11 cellular contexts compared by ENCODE assay signal in the genomic region with DNA sequence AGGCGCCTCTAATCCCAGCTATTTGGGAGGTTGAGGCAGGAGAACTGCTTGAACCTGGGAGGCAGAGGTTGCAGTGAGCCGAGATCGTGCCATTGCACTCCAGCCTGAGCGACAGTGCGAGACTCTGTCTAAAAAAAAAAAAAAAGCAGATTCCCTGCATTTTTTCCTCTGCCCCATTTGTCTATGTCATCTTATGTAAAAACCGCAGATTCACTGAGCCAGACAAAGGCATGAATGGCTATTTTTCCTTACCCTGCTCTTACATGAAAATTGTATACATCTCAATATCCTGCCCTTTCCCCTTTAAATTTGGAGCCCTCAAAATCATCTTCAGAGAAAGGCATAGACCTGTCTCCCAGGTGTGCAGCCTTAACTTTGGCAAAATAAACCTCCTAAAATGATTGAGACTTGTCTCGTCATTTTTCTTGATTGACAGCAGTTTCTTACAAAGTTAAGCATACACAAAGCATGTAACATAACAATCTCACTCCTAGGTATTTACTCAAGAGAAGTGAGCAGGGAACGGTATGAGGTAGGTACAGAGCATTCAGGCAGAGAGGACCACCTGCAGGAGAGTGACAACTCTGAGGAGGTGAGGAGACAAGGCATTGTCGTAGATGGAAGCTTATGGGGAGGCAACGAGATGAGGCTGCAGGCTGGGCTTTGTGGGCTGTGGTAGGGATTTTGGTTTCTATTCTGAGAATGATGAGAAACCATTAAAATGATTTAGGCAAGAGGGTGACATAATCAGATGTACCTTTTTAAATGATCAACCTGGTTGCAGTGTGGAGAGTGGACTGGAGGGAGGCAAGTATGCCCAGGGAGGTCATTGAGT.
DNase-seq lines count a peak whose midpoint lies in the region; ATAC-seq and TF ChIP-seq lines count a peak whose summit lies in the region.
"Had no signal": no experiment of that assay in that cellular context is flagged by ENCODE, and none has a peak within 500 bp of the region (broad histone marks: within the 10 kb centered on the region; RNA-seq: fewer than 3 reads in every experiment).

No MANE protein-coding gene starts in this region.

- peaks cover 12% of the 10 kb centered on the region for H3K36me3 Mint-ChIP-seq in activated naive CD4-positive, alpha-beta T cell treated with anti-CD3 and anti-CD28 coated beads, Interleukin-2, amount 10 ng/mL, durations not matched to agents 7 days and 5 days

- ATAC-seq in IMR-90 (ENCODE audit: low read depth): no peak
- ATAC-seq in HG03159 (IDR thresholded peaks at IDR 0.05; ENCODE audit: unreplicated experiment): no peak
- no peak for ATAC-seq in GM21515 (IDR thresholded peaks at IDR 0.05; ENCODE audit: unreplicated experiment)
- ATAC-seq in HG03571 (IDR thresholded peaks at IDR 0.05; ENCODE audit: unreplicated experiment): no peak

- DNase-seq in IMR-90 (no peak), renal cortical epithelial cell (ENCODE audit: low read depth) (peak; percentile 64), GM03348 (ENCODE audit: low spot score) (no peak)
- DNase-seq in activated naive CD4-positive, alpha-beta T cell treated with anti-CD3 and anti-CD28 coated beads, Interleukin-2, amount 10 ng/mL, durations not matched to agents 7 days and 5 days: peak; percentile 80
- DNase-seq: effector CD4-positive, alpha-beta T cell; kidney; NCI-H146 had no signal

- peaks cover 78% of the 10 kb centered on the region for H3K4me1 Mint-ChIP-seq in activated naive CD4-positive, alpha-beta T cell treated with anti-CD3 and anti-CD28 coated beads, Interleukin-2, amount 10 ng/mL, durations not matched to agents 7 days and 5 days

- POLR2A ChIA-PET in IMR-90 (lab: Charles Lee; ENCODE audit: unreplicated experiment): no interaction called here

- no peak overlapping the region for H4K8ac ChIP-seq in IMR-90 (ENCODE audit: low read depth in 2 of 2, low read length in 2 of 2)

- peaks cover 4% of the 10 kb centered on the region for H3K9me3 Mint-ChIP-seq in activated naive CD4-positive, alpha-beta T cell treated with anti-CD3 and anti-CD28 coated beads, Interleukin-2, amount 10 ng/mL, durations not matched to agents 7 days and 5 days

- peaks cover 0 to 8% (median 0%) of the 10 kb centered on the region in 11 experiments; a peak in 3 of 22 replicates for H3K9me3 ChIP-seq in BLaER1 treated with 17β-estradiol and CSF1 and Interleukin-3, amounts not matched to agents 10 nM and 100 nM (replicated peaks in 1 of 11)
- H3K9me3 ChIP-seq in IMR-90 (ENCODE audit: control insufficient read depth, insufficient read depth, low read length): no peaks in the 10 kb centered on the region

- no peaks in the 10 kb centered on the region for H4K20me1 ChIP-seq in BLaER1 treated with 17β-estradiol and CSF1 and Interleukin-3, amounts not matched to agents 10 nM and 100 nM
- H4K20me1 ChIP-seq in IMR-90 (ENCODE audit: insufficient read depth, low read length): no peaks in the 10 kb centered on the region

- H3K4me2 ChIP-seq in BLaER1 treated with 17β-estradiol and CSF1 and Interleukin-3, amounts not matched to agents 10 nM and 100 nM: peak overlapping the region in 10 of 11 experiments; percentile 8 to 74 (median 46); a peak in 12 of 22 replicates
- no peak overlapping the region for H3K4me2 ChIP-seq in IMR-90 (ENCODE audit: low read depth, low read length)

- peak overlapping the region; percentile 70 for H4K91ac ChIP-seq in IMR-90 (ENCODE audit: insufficient read depth, low read depth, low read length)

- TF ChIP-seq POLR2A in IMR-90 (IDR thresholded peaks at IDR 0.05; ENCODE audit: low read depth, low read length): no peak

- peak overlapping the region; percentile 25 for H3K4me3 Mint-ChIP-seq in activated naive CD4-positive, alpha-beta T cell treated with anti-CD3 and anti-CD28 coated beads, Interleukin-2, amount 10 ng/mL, durations not matched to agents 7 days and 5 days

- in situ Hi-C loops in IMR-90 (cut with MboI; ENCODE audit: low sequenced_read_pairs): no loop called here

- H3K9ac ChIP-seq in BLaER1 treated with 17β-estradiol and CSF1 and Interleukin-3, amounts not matched to agents 10 nM and 100 nM: no peak overlapping the region
- no peak overlapping the region for H3K9ac ChIP-seq in IMR-90 (ENCODE audit: low read depth, low read length)

- H2BK15ac ChIP-seq in IMR-90 (ENCODE audit: low read depth, low read length): peak overlapping the region; percentile 25; the same call in 1 of the 3 replicates

- TF ChIP-seq RAD21 in IMR-90 (IDR thresholded peaks at IDR 0.05; ENCODE audit: low read length): no peak

- 71% methylated on average over 3 of the region's 10 CpGs; no CpG with 5 or more reads in 1 of the 2 experiments for WGBS in IMR-90 (ENCODE audit: extremely low coverage in 2 of 2, insufficient read length in 1 of 2), 2 experiments

- peaks cover 32 to 55% (median 44%) of the 10 kb centered on the region in 10 experiments for H3K4me1 ChIP-seq in BLaER1 treated with 17β-estradiol and CSF1 and Interleukin-3, amounts not matched to agents 10 nM and 100 nM
- peaks cover 7% of the 10 kb centered on the region for H3K4me1 ChIP-seq in IMR-90 (ENCODE audit: control insufficient read depth, insufficient read depth, low read length)

- H3K14ac ChIP-seq in IMR-90 (replicated peaks; ENCODE audit: low read depth, low read length): peak overlapping the region; percentile 4; the same call in 1 of the 2 replicates

- CTCF ChIA-PET in IMR-90 (lab: Yijun Ruan, JAX): no interaction called here
- CTCF ChIA-PET in activated naive CD4-positive, alpha-beta T cell treated with anti-CD3 and anti-CD28 coated beads, Interleukin-2, amount 10 ng/mL, durations not matched to agents 7 days and 5 days (lab: Charles Lee): interaction anchor here (1.3 kb wide), 1 partner anchor 77 kb away, joined by 3 read pairs; no protein-coding TSS in a partner anchor

- no peak overlapping the region for H2BK5ac ChIP-seq in IMR-90 (ENCODE audit: low read depth, low read length, poor library complexity, severe bottlenecking)

- no peak overlapping the region for H3K27ac ChIP-seq in BLaER1 treated with 17β-estradiol and CSF1 and Interleukin-3, amounts not matched to agents 10 nM and 100 nM
- no peak overlapping the region for H3K27ac ChIP-seq in IMR-90 (ENCODE audit: insufficient read depth, low read length)

- peak overlapping the region; percentile 62 for H2BK20ac ChIP-seq in IMR-90 (ENCODE audit: low read depth, low read length)

- no peaks in the 10 kb centered on the region for H3K27me3 ChIP-seq in BLaER1 treated with 17β-estradiol and CSF1 and Interleukin-3, amounts not matched to agents 10 nM and 100 nM
- H3K27me3 ChIP-seq in IMR-90 (ENCODE audit: control insufficient read depth, insufficient read depth, low read length): no peaks in the 10 kb centered on the region

- BruUV-seq in IMR-90 (replicated peaks; lab: Mats Ljungman, UMichigan): no TSS peak

- peak overlapping the region; percentile 37 for H2AK5ac ChIP-seq in IMR-90 (ENCODE audit: low read depth, low read length)

- no peak overlapping the region for H2AK9ac ChIP-seq in IMR-90 (replicated peaks; ENCODE audit: low read depth, low read length, poor library complexity)

- peak overlapping the region; percentile 50 for H3K4ac ChIP-seq in IMR-90 (ENCODE audit: low read depth, low read length)

- H2BK120ac ChIP-seq in IMR-90 (ENCODE audit: low read depth, low read length): peak overlapping the region; percentile 35; the same call in 1 of the 2 replicates

- H3K18ac ChIP-seq in IMR-90 (ENCODE audit: low read depth, low read length): 0 out of 2 replicates have a peak overlapping the region, but pooled peaks have one; percentile 44

- no peaks in the 10 kb centered on the region for H3K79me1 ChIP-seq in IMR-90 (ENCODE audit: low read depth in 1 of 2, low read length in 2 of 2)

- H3K9me1 ChIP-seq in IMR-90 (ENCODE audit: insufficient read depth, low read length): peaks cover 10% of the 10 kb centered on the region

- H3K23ac ChIP-seq in IMR-90 (ENCODE audit: low read depth, low read length): no peak overlapping the region

- H3K56ac ChIP-seq in IMR-90 (ENCODE audit: extremely low read depth, insufficient read depth, low read length): no peak overlapping the region

- no peak overlapping the region for H3K4me3 ChIP-seq in BLaER1 treated with 17β-estradiol and CSF1 and Interleukin-3, amounts not matched to agents 10 nM and 100 nM
- H3K4me3 ChIP-seq in IMR-90 (ENCODE audit: insufficient read depth, low read depth, low read length): no peak overlapping the region

- intact Hi-C loops in IMR-90 (cut with micrococcal nuclease): no loop called here

- H3K27ac Mint-ChIP-seq in activated naive CD4-positive, alpha-beta T cell treated with anti-CD3 and anti-CD28 coated beads, Interleukin-2, amount 10 ng/mL, durations not matched to agents 7 days and 5 days: peak overlapping the region; percentile 81

- TF ChIP-seq CTCF in IMR-90 (conservative IDR thresholded peaks at IDR 0.05; ENCODE audit: low read depth, low read length): no peak

- no peak overlapping the region for H2AFZ ChIP-seq in IMR-90 (replicated peaks; ENCODE audit: low read length, poor library complexity)

- H3K36me3 ChIP-seq in BLaER1 treated with 17β-estradiol and CSF1 and Interleukin-3, amounts not matched to agents 10 nM and 100 nM: no peaks in the 10 kb centered on the region
- no peaks in the 10 kb centered on the region for H3K36me3 ChIP-seq in IMR-90 (ENCODE audit: control insufficient read depth, insufficient read depth, low read length)

- dilution Hi-C loops in IMR-90 (cut with HindIII; ENCODE audit: low sequenced_read_pairs, unreplicated experiment): no loop called here

- H4K5ac ChIP-seq in IMR-90 (ENCODE audit: low read depth, low read length): 0 out of 2 replicates have a peak overlapping the region, but pooled peaks have one; percentile 47

- H3K27me3 Mint-ChIP-seq in activated naive CD4-positive, alpha-beta T cell treated with anti-CD3 and anti-CD28 coated beads, Interleukin-2, amount 10 ng/mL, durations not matched to agents 7 days and 5 days: no peaks in the 10 kb centered on the region

TF ChIP-seq in IMR-90, 13 proteins besides CTCF, POLR2A, EP300 and RAD21:
- TF ChIP-seq MXI1 (IDR thresholded peaks at IDR 0.05; ENCODE audit: borderline replicate concordance, low read depth, low read length): no peak

Comparison
In these comparisons a context has a peak if more than half of its experiments do, and no peak if none do; other contexts are left out.
1. DNase-seq: peak in activated naive CD4-positive, alpha-beta T cell treated with anti-CD3 and anti-CD28 coated beads, Interleukin-2, amount 10 ng/mL, durations not matched to agents 7 days and 5 days (single experiment) and renal cortical epithelial cell (single experiment); none in IMR-90 (single experiment) and GM03348 (single experiment).